Comparison of ENCODE assay signal across 8 cellular contexts in the genomic region with DNA sequence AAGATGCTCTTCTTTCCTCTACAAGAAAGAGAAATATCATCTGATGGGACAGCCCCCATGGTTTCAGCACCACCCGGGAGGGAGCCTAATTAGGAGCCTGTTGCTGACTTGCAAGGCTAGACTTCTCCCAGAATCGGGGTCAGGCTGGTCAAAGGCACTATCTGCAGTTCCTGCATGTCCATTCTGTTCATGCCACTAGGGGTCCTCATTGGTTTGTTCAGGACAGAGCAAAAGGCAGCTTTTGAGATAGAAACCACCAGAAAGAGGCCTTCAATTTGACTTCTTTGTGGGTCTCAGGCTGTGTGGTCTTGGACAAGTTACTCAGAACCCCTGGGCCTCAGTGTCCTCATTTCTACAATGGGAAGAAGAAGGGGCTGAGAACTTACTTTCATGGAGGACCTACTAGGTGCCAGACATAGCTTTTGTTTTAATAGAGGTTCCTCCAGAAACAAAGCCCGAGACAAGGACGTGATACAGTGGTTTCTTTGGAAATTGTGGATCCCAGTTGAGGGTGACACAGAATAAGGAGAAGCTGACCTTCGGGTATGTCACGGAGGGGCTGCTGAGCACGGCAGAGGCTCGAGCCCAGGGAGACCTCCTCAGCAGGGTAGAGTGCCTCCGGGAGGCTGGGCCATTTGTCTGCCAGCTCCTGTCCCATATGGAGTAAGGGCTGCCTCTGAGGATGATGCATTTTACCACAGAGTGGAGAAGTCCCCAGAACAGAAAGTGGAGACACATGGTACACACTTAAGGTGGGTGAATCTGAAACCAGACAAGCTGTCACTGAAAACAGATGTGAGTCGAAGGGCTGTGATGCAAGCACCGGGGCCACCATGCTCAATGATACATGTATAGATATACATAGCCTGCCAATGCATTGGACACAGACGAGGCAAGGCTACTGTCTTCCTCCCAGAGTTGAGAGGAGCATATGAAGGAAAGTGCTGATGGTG. TPM values are rescaled to one million over a fixed set of nuclear protein-coding genes. Genes with fewer than 3 reads are reported as not detected.
A peak's percentile ranks its signal among the peaks of the same experiment; 100 is the strongest.
DNase-seq lines count a peak whose midpoint lies in the region; ATAC-seq lines count a peak whose summit lies in the region.

No MANE protein-coding gene starts in this region.

- intact Hi-C loops in activated T-helper 2 cell treated with anti-CD3 and anti-CD28 coated beads, Interferon-gamma antibody, Interleukin-2, Interleukin-4, amounts not matched to agents 10 μg/mL and 5 μg/mL and 100 μg/mL, durations not matched to agents 14 hours and 24 hours and 36 hours (cut with micrococcal nuclease), result no loop called here

- H3K9me3 Mint-ChIP-seq in activated T-helper 2 cell treated with anti-CD3 and anti-CD28 coated beads, Interferon-gamma antibody, Interleukin-2, Interleukin-4, amounts not matched to agents 10 μg/mL and 5 μg/mL and 100 μg/mL, durations not matched to agents 14 hours and 24 hours and 36 hours, result no peaks in the 10 kb centered on the region

- H3K4me1 Mint-ChIP-seq in activated T-helper 2 cell treated with anti-CD3 and anti-CD28 coated beads, Interferon-gamma antibody, Interleukin-2, Interleukin-4, amounts not matched to agents 10 μg/mL and 5 μg/mL and 100 μg/mL, durations not matched to agents 14 hours and 24 hours and 36 hours (ENCODE audit: low read depth), result no peaks in the 10 kb centered on the region

- no peak overlapping the region for H3K27ac Mint-ChIP-seq in activated T-helper 2 cell treated with anti-CD3 and anti-CD28 coated beads, Interferon-gamma antibody, Interleukin-2, Interleukin-4, amounts not matched to agents 10 μg/mL and 5 μg/mL and 100 μg/mL, durations not matched to agents 14 hours and 24 hours and 36 hours

- no peak overlapping the region for H3K4me3 Mint-ChIP-seq in activated T-helper 2 cell treated with anti-CD3 and anti-CD28 coated beads, Interferon-gamma antibody, Interleukin-2, Interleukin-4, amounts not matched to agents 10 μg/mL and 5 μg/mL and 100 μg/mL, durations not matched to agents 14 hours and 24 hours and 36 hours (ENCODE audit: low read depth)

- H3K27me3 Mint-ChIP-seq in activated T-helper 2 cell treated with anti-CD3 and anti-CD28 coated beads, Interferon-gamma antibody, Interleukin-2, Interleukin-4, amounts not matched to agents 10 μg/mL and 5 μg/mL and 100 μg/mL, durations not matched to agents 14 hours and 24 hours and 36 hours (ENCODE audit: low read depth), result no peaks in the 10 kb centered on the region

- ATAC-seq in GM18907 (IDR thresholded peaks at IDR 0.05; ENCODE audit: unreplicated experiment) (peak; percentile 89), HG03039 (IDR thresholded peaks at IDR 0.05; ENCODE audit: unreplicated experiment) (peak; percentile 64)

- DNase-seq in COR-L47 (lab: John Stamatoyannopoulos, UW) (peak; percentile 61), NCI-H2171 (lab: John Stamatoyannopoulos, UW) (peak; percentile 7), amniotic stem cell (lab: John Stamatoyannopoulos, UW) (peak; percentile 1), iPS-NIHi7 (ENCODE audit: extremely low spot score) (peak; percentile 86), DMS79 treated with DMSO at 0.1 percent for 48 hours (lab: John Stamatoyannopoulos, UW) (no peak)
- DNase-seq in activated T-helper 2 cell treated with anti-CD3 and anti-CD28 coated beads, Interferon-gamma antibody, Interleukin-2, Interleukin-4, amounts not matched to agents 10 μg/mL and 5 μg/mL and 100 μg/mL, durations not matched to agents 14 hours and 24 hours and 36 hours (ENCODE audit: low spot score), result no peak

- no peaks in the 10 kb centered on the region for H3K36me3 Mint-ChIP-seq in activated T-helper 2 cell treated with anti-CD3 and anti-CD28 coated beads, Interferon-gamma antibody, Interleukin-2, Interleukin-4, amounts not matched to agents 10 μg/mL and 5 μg/mL and 100 μg/mL, durations not matched to agents 14 hours and 24 hours and 36 hours (ENCODE audit: low read depth)

RNA-seq across cellular contexts. Expression of a gene that starts 33.1 kb away (rescaled TPM):
- total RNA-seq in activated T-helper 2 cell treated with anti-CD3 and anti-CD28 coated beads, Interferon-gamma antibody, Interleukin-2, Interleukin-4, amounts not matched to agents 10 μg/mL and 5 μg/mL and 100 μg/mL, durations not matched to agents 14 hours and 24 hours and 36 hours, result not detected in 2 replicates

Comparison
In these comparisons a context has a peak if more than half of its experiments do, and no peak if none do; other contexts are left out.
1. DNase-seq: peak in COR-L47 (single experiment), NCI-H2171 (single experiment), amniotic stem cell (single experiment) and iPS-NIHi7 (single experiment); none in DMS79 treated with DMSO at 0.1 percent for 48 hours (single experiment) and activated T-helper 2 cell treated with anti-CD3 and anti-CD28 coated beads, Interferon-gamma antibody, Interleukin-2, Interleukin-4, amounts not matched to agents 10 μg/mL and 5 μg/mL and 100 μg/mL, durations not matched to agents 14 hours and 24 hours and 36 hours (single experiment).